In genomic region chr9:8486095-8486494, GRCh38 we compare ENCODE assay signal across 8 cellular contexts.
DNase-seq lines count a peak whose midpoint lies in the region; ATAC-seq and TF ChIP-seq lines count a peak whose summit lies in the region.

No MANE protein-coding gene starts in this region.

- DNase-seq in COLO668 (lab: John Stamatoyannopoulos, UW; ENCODE audit: unreplicated experiment) (peak; percentile 21), MV-4-11 (lab: John Stamatoyannopoulos, UW) (peak; percentile 6), brain pericyte (ENCODE audit: low read depth, low spot score) (peak; percentile 10), kidney tubule cell (ENCODE audit: low spot score) (peak; percentile 60), GM20000 (ENCODE audit: low spot score) (no peak), retina (no peak)
- no peak for DNase-seq in activated T-cell treated with anti-CD3 and anti-CD28 coated beads, Interleukin-2, amount 50 U/mL, for 1 hour

- TF ChIP-seq CTCF in GM20000 (IDR thresholded peaks at IDR 0.05; ENCODE audit: extremely low read depth, missing control alignments), result no peak

- no peak for ATAC-seq in GM18517 (IDR thresholded peaks at IDR 0.05; ENCODE audit: unreplicated experiment)

Comparison
In these comparisons a context has a peak if more than half of its experiments do, and no peak if none do; other contexts are left out.
1. DNase-seq: peak in COLO668 (single experiment), MV-4-11 (single experiment), brain pericyte (single experiment) and kidney tubule cell (single experiment); none in GM20000 (single experiment), retina (single experiment) and activated T-cell treated with anti-CD3 and anti-CD28 coated beads, Interleukin-2, amount 50 U/mL, for 1 hour (single experiment).